Comparison of ENCODE assay signal across 1 cellular context in genomic region chr1:31108861-31109260, GRCh38.
TF ChIP-seq lines count a peak whose summit lies in the region.

No MANE protein-coding gene starts in this region.

TF ChIP-seq in K562, 482 proteins besides CTCF, POLR2A, EP300 and RAD21 (continued from another document):
- peak; percentile 68; the same call in 1 of the 2 replicates for TF ChIP-seq ZNF512 (tag; IDR thresholded peaks at IDR 0.05)
- TF ChIP-seq ZNF316 (IDR thresholded peaks at IDR 0.05): no peak
- no peak for TF ChIP-seq RHOXF2B (CRISPR knock-in tag; conservative IDR thresholded peaks at IDR 0.05)
- no peak for TF ChIP-seq TBL1XR1 (IDR thresholded peaks at IDR 0.05; ENCODE audit: low read length in 2 of 2)
- TF ChIP-seq CEBPB (tag; IDR thresholded peaks at IDR 0.05): peak; percentile 70
- TF ChIP-seq ATF7 (IDR thresholded peaks at IDR 0.05): no peak
